19 cellular contexts compared by ENCODE assay signal in genomic region chr6:140535511-140535910, GRCh38.
DNase-seq lines count a peak whose midpoint lies in the region; ATAC-seq, FAIRE-seq and TF ChIP-seq lines count a peak whose summit lies in the region.
"Had no signal": no experiment of that assay in that cellular context is flagged by ENCODE, and none has a peak within 500 bp of the region (broad histone marks: within the 10 kb centered on the region; RNA-seq: fewer than 3 reads in every experiment).

No MANE protein-coding gene starts in this region.

- CTCF ChIA-PET in Panc1 (lab: Charles Lee) (no interaction called here), A673 (lab: Charles Lee) (no interaction called here)

- BruUV-seq in Panc1 (replicated peaks; lab: Mats Ljungman, UMichigan) (no TSS peak), A673 (replicated peaks; lab: Mats Ljungman, UMichigan) (no TSS peak)

- H3K36me3 ChIP-seq in Panc1 (ENCODE audit: control insufficient read depth, insufficient read depth, low read length) (no peaks in the 10 kb centered on the region), bronchial epithelial cell (ENCODE audit: control insufficient read depth, insufficient read depth, low read length) (no peaks in the 10 kb centered on the region), neural progenitor cell (no peaks in the 10 kb centered on the region), A673 (ENCODE audit: insufficient read depth, low read length, poor library complexity, severe bottlenecking) (no peaks in the 10 kb centered on the region)

- no peak overlapping the region for H3K4me2 ChIP-seq in neural progenitor cell
- H3K4me2 ChIP-seq: GM23338 had no signal

- peaks cover 36% of the 10 kb centered on the region for H3K9me3 Mint-ChIP-seq in neural progenitor cell
- H3K9me3 Mint-ChIP-seq in progenitor cell of endocrine pancreas (ENCODE audit: low read depth): peaks cover 30% of the 10 kb centered on the region

- H3K27ac Mint-ChIP-seq in neural progenitor cell (peak overlapping the region; percentile 57), progenitor cell of endocrine pancreas (no peak overlapping the region)
- H3K27ac Mint-ChIP-seq: CD4-positive, alpha-beta T cell; GM23338 had no signal

- FAIRE-seq in bronchial epithelial cell (lab: Jason Lieb, UNC): no peak
- FAIRE-seq: A204.1, GM12892, GM18507, HepG2 had no signal

- ATAC-seq in Panc1 (no peak), HG03565 (IDR thresholded peaks at IDR 0.05; ENCODE audit: unreplicated experiment) (no peak)
- ATAC-seq: GM23338, HCT116, HepG2 had no signal

- POLR2A ChIA-PET in Panc1 (lab: Charles Lee) (interaction anchor here (0.6 kb wide), 1 partner anchor 176 kb away, joined by 3 read pairs; no protein-coding TSS in a partner anchor), A673 (lab: Charles Lee; ENCODE audit: low non-redundant PET) (no interaction called here)

- H3K36me3 Mint-ChIP-seq in neural progenitor cell: peaks cover 17% of the 10 kb centered on the region
- H3K36me3 Mint-ChIP-seq in progenitor cell of endocrine pancreas (ENCODE audit: insufficient read depth): peaks cover 12% of the 10 kb centered on the region

- H3K27me3 Mint-ChIP-seq in neural progenitor cell (ENCODE audit: insufficient read depth, low read depth): no peaks in the 10 kb centered on the region
- H3K27me3 Mint-ChIP-seq in progenitor cell of endocrine pancreas: no peaks in the 10 kb centered on the region
- H3K27me3 Mint-ChIP-seq: CD4-positive, alpha-beta T cell had no signal

- H3K4me1 Mint-ChIP-seq in neural progenitor cell (peaks cover 25% of the 10 kb centered on the region), progenitor cell of endocrine pancreas (ENCODE audit: low read depth) (peaks cover 12% of the 10 kb centered on the region)

- H3F3A ChIP-seq in neural progenitor cell (ENCODE audit: low read depth): peaks cover 3% of the 10 kb centered on the region

- H3K4me3 Mint-ChIP-seq in neural progenitor cell (no peak overlapping the region), progenitor cell of endocrine pancreas (ENCODE audit: low read depth) (no peak overlapping the region)
- H3K4me3 Mint-ChIP-seq: CD4-positive, alpha-beta T cell; GM23338 had no signal

- H3K9ac ChIP-seq in neural progenitor cell: no peak overlapping the region

- H3K4me1 ChIP-seq in Panc1 (ENCODE audit: control insufficient read depth, insufficient read depth, low read length): peaks cover 24% of the 10 kb centered on the region; the same call in 1 of the 2 replicates
- H3K4me1 ChIP-seq in neural progenitor cell: peaks cover 21% of the 10 kb centered on the region
- H3K4me1 ChIP-seq in A673 (ENCODE audit: insufficient read depth, low read length, poor library complexity, severe bottlenecking): peaks cover 13% of the 10 kb centered on the region

- no peaks in the 10 kb centered on the region for H3K27me3 ChIP-seq in Panc1 (ENCODE audit: control insufficient read depth, insufficient read depth, low read length)
- no peaks in the 10 kb centered on the region for H3K27me3 ChIP-seq in bronchial epithelial cell (ENCODE audit: control insufficient read depth, insufficient read depth, low read length)
- no peaks in the 10 kb centered on the region for H3K27me3 ChIP-seq in neural progenitor cell
- no peaks in the 10 kb centered on the region for H3K27me3 ChIP-seq in A673 (replicated peaks; ENCODE audit: insufficient read depth, low read depth, low read length, poor library complexity)

- DNase-seq in Panc1 (ENCODE audit: low read depth, low spot score): no peak
- DNase-seq in bronchial epithelial cell (ENCODE audit: low read depth): peak; percentile 72
- DNase-seq in neural progenitor cell (ENCODE audit: low spot score): no peak
- DNase-seq in A673 (ENCODE audit: low spot score): no peak
- no peak for DNase-seq in progenitor cell of endocrine pancreas (ENCODE audit: low spot score, unreplicated experiment)
- DNase-seq: AML-193; CD4-positive, alpha-beta T cell; DMS153; DMS79; GDM1; H7 had no signal

- TF ChIP-seq CTCF in Panc1 (IDR thresholded peaks at IDR 0.05) (no peak), bronchial epithelial cell (IDR thresholded peaks at IDR 0.05; ENCODE audit: insufficient read depth, low read length, severe bottlenecking) (no peak), neural progenitor cell (IDR thresholded peaks at IDR 0.05) (no peak), A673 (conservative IDR thresholded peaks at IDR 0.05; ENCODE audit: low read depth, low read length) (no peak), progenitor cell of endocrine pancreas (IDR thresholded peaks at IDR 0.05; ENCODE audit: unreplicated experiment) (no peak)

- in situ Hi-C loops in Panc1 (cut with HindIII; ENCODE audit: low pct_unique_long_range_greater_than_20kb, low sequenced_read_pairs): no loop called here

- H3K9me3 ChIP-seq in Panc1 (ENCODE audit: control insufficient read depth, insufficient read depth, low read depth, low read length) (peaks cover 13% of the 10 kb centered on the region), neural progenitor cell (ENCODE audit: low read depth) (no peaks in the 10 kb centered on the region), A673 (ENCODE audit: low read depth, low read length, poor library complexity, severe bottlenecking) (peaks cover 23% of the 10 kb centered on the region)

- no peak overlapping the region for H2AFZ ChIP-seq in neural progenitor cell (replicated peaks)
- H2AFZ ChIP-seq: GM23338 had no signal

- H4K20me1 ChIP-seq in neural progenitor cell (ENCODE audit: low read depth): no peaks in the 10 kb centered on the region

- intact Hi-C loops in Panc1 (cut with micrococcal nuclease; ENCODE audit: unreplicated experiment): no loop called here
- intact Hi-C loops in A673 (cut with micrococcal nuclease; ENCODE audit: unreplicated experiment): no loop called here

- H3K27ac ChIP-seq in Panc1 (ENCODE audit: low read length): peak overlapping the region; percentile 94; the same call in 1 of the 2 replicates
- H3K27ac ChIP-seq in neural progenitor cell: no peak overlapping the region
- no peak overlapping the region for H3K27ac ChIP-seq in A673 (ENCODE audit: low read depth, low read length, poor library complexity, severe bottlenecking)
- H3K27ac ChIP-seq: C4-2B had no signal

- H3K4me3 ChIP-seq in Panc1 (ENCODE audit: low read depth in 2 of 2, low read length in 2 of 2) (no peak overlapping the region), bronchial epithelial cell (ENCODE audit: low read depth, low read length) (no peak overlapping the region), neural progenitor cell (no peak overlapping the region), A673 (ENCODE audit: low read depth, low read length, poor library complexity, severe bottlenecking) (no peak overlapping the region)
- H3K4me3 ChIP-seq: GM23338 had no signal

- H3K79me2 ChIP-seq in neural progenitor cell (ENCODE audit: low read depth): no peaks in the 10 kb centered on the region
